In genomic region chr14:74019743-74020142, GRCh38 we compare ENCODE assay signal across 8 cellular contexts. TPM values are rescaled to one million over a fixed set of nuclear protein-coding genes. Genes with fewer than 3 reads are reported as not detected.
DNase-seq lines count a peak whose midpoint lies in the region; ATAC-seq and TF ChIP-seq lines count a peak whose summit lies in the region.

No MANE protein-coding gene starts in this region.

- ATAC-seq in HG03095 (IDR thresholded peaks at IDR 0.05; ENCODE audit: unreplicated experiment) = no peak
- no peak for ATAC-seq in HG03442 (IDR thresholded peaks at IDR 0.05; ENCODE audit: unreplicated experiment)

- H3K4me3 ChIP-seq in Karpas-422 (ENCODE audit: low read length) = peak overlapping the region; percentile 95
- H3K4me3 ChIP-seq in coronary artery = peak overlapping the region; percentile 83

- H3K9ac ChIP-seq in Karpas-422 (ENCODE audit: low read length) = peak overlapping the region; percentile 96

- H3K27ac ChIP-seq in Karpas-422 (ENCODE audit: low read length) (no peak overlapping the region), coronary artery (peak overlapping the region; percentile 97)

- H3K9me3 ChIP-seq in Karpas-422 (ENCODE audit: low read length) = no peaks in the 10 kb centered on the region

- no peaks in the 10 kb centered on the region for H3K9me2 ChIP-seq in Karpas-422 (replicated peaks; ENCODE audit: insufficient read depth, low read length)

- no peak for TF ChIP-seq CTCF in coronary artery (IDR thresholded peaks at IDR 0.05)

- no peaks in the 10 kb centered on the region for H4K20me1 ChIP-seq in Karpas-422 (ENCODE audit: insufficient read depth, low read depth, low read length)

- no peaks in the 10 kb centered on the region for H3K27me3 ChIP-seq in Karpas-422 (ENCODE audit: low read length)

- peak overlapping the region; percentile 74 for H2AFZ ChIP-seq in Karpas-422 (ENCODE audit: low read length)

- H3K4me1 ChIP-seq in Karpas-422 (ENCODE audit: low read length) = peaks cover 20% of the 10 kb centered on the region

- no peaks in the 10 kb centered on the region for H3K36me3 ChIP-seq in Karpas-422 (ENCODE audit: insufficient read depth, low read length)

- H3K4me2 ChIP-seq in Karpas-422 (ENCODE audit: low read depth, low read length, poor library complexity, severe bottlenecking) = peak overlapping the region; percentile 81

- DNase-seq in Ammon's horn (ENCODE audit: low spot score) (peak; percentile 5), Karpas-422 (no peak), coronary artery (ENCODE audit: low spot score) (no peak), midbrain (lab: John Stamatoyannopoulos, UW) (peak; percentile 20), NOMO-1 treated with DMSO at 0.1 percent for 48 hours (lab: John Stamatoyannopoulos, UW; ENCODE audit: unreplicated experiment) (no peak), NCI-H1048 (lab: John Stamatoyannopoulos, UW) (no peak)

- H3K79me2 ChIP-seq in Karpas-422 (ENCODE audit: low read length) = peaks cover 25% of the 10 kb centered on the region

RNA-seq across cellular contexts. Expression of gene BBOF1, which starts 0.6 kb away (rescaled TPM):
- 2.0 and 6.1 TPM in 2 replicates for total RNA-seq in Karpas-422 (2014; rRNA removed; shearing (Covaris generic); ENCODE audit: low replicate concordance)

RNA-seq across cellular contexts. Expression of gene ENTPD5, which starts 0.7 kb away (rescaled TPM):
- 22.3 and 26.3 TPM in 2 replicates for total RNA-seq in Karpas-422 (2014; rRNA removed; shearing (Covaris generic); ENCODE audit: low replicate concordance)

Comparison
In these comparisons a context has a peak if more than half of its experiments do, and no peak if none do; other contexts are left out.
1. DNase-seq: peak in Ammon's horn (single experiment) and midbrain (single experiment); none in Karpas-422 (single experiment), coronary artery (single experiment), NOMO-1 treated with DMSO at 0.1 percent for 48 hours (single experiment) and NCI-H1048 (single experiment).